18 cellular contexts compared by ENCODE assay signal in genomic region chr11:66469441-66469840, GRCh38. TPM values are rescaled to one million over a fixed set of nuclear protein-coding genes. Genes with fewer than 3 reads are reported as not detected.
DNase-seq lines count a peak whose midpoint lies in the region; ATAC-seq and TF ChIP-seq lines count a peak whose summit lies in the region.
"Had no signal": no experiment of that assay in that cellular context is flagged by ENCODE, and none has a peak within 500 bp of the region (broad histone marks: within the 10 kb centered on the region; RNA-seq: fewer than 3 reads in every experiment).

No MANE protein-coding gene starts in this region.

- no peak overlapping the region for H2BK15ac ChIP-seq in mesendoderm (replicated peaks; ENCODE audit: low read depth)

- H3K9ac ChIP-seq in mammary epithelial cell (ENCODE audit: insufficient read depth, low read length) (no peak overlapping the region), mesendoderm (ENCODE audit: low read length) (peak overlapping the region; percentile 24)
- H3K9ac ChIP-seq: KMS-11 had no signal

- H3K79me1 ChIP-seq in mesendoderm (ENCODE audit: low read length) = no peaks in the 10 kb centered on the region

- H3K79me2 ChIP-seq in mammary epithelial cell (ENCODE audit: insufficient read depth, low read length) (peaks cover 3% of the 10 kb centered on the region), mesendoderm (ENCODE audit: control insufficient read depth, insufficient read depth, low read length) (no peaks in the 10 kb centered on the region)

- no peak overlapping the region for H2BK120ac ChIP-seq in mesendoderm (ENCODE audit: low read depth, low read length)

- no peak overlapping the region for H4K8ac ChIP-seq in mesendoderm (ENCODE audit: low read depth, low read length)

- in situ Hi-C loops in mammary epithelial cell (cut with MboI; ENCODE audit: low sequenced_read_pairs in 2 of 2) = no loop called here

- POLR2A ChIA-PET in MCF 10A (lab: Yijun Ruan, JAX) = interaction anchor here (1.3 to 5.3 kb wide), 2 partner anchors 10 to 31 kb away, joined by 4 to 65 read pairs; partner anchors contain the start of genes DPP3 and MRPL11

- peaks cover 18% of the 10 kb centered on the region for H3K36me3 Mint-ChIP-seq in MCF 10A (ENCODE audit: insufficient read depth, unreplicated experiment)
- peaks cover 10% of the 10 kb centered on the region for H3K36me3 Mint-ChIP-seq in nephron progenitor cell (ENCODE audit: low read depth)

- H3K4ac ChIP-seq in mesendoderm (ENCODE audit: low read depth, low read length) = no peak overlapping the region

- no peak overlapping the region for H2AFZ ChIP-seq in mammary epithelial cell (ENCODE audit: low read depth, low read length)

- H3K27ac ChIP-seq in mammary epithelial cell (ENCODE audit: insufficient read depth, low read depth, low read length) (no peak overlapping the region), VCaP (peak overlapping the region; percentile 24; the same call in 1 of the 2 replicates), mesendoderm (ENCODE audit: low read depth, low read length) (peak overlapping the region; percentile 24), aorta (ENCODE audit: low read depth in 1 of 2, low read length in 2 of 2) (no peak overlapping the region)
- H3K27ac ChIP-seq: KMS-11 had no signal

- H3K27ac Mint-ChIP-seq in MCF 10A (ENCODE audit: low read depth, unreplicated experiment) (peak overlapping the region; percentile 77), nephron progenitor cell (no peak overlapping the region)

- dilution Hi-C loops in mammary epithelial cell (cut with HindIII; ENCODE audit: low sequenced_read_pairs) = no loop called here

- no peak overlapping the region for H2BK5ac ChIP-seq in mesendoderm (ENCODE audit: low read length)

- H3K4me3 ChIP-seq in mammary epithelial cell (replicated peaks in 1 of 3; ENCODE audit: insufficient read depth in 1 of 3, low read depth in 2 of 3, low read length in 3 of 3) = no peak overlapping the region
- no peak overlapping the region for H3K4me3 ChIP-seq in mesendoderm (ENCODE audit: low read length)
- H3K4me3 ChIP-seq in aorta (ENCODE audit: low read length in 2 of 2) = no peak overlapping the region
- H3K4me3 ChIP-seq: BLaER1 treated with 17β-estradiol and CSF1 and Interleukin-3, amounts not matched to agents 10 nM and 100 nM had no signal

- H3K9me3 Mint-ChIP-seq in MCF 10A (ENCODE audit: unreplicated experiment) (no peaks in the 10 kb centered on the region), nephron progenitor cell (no peaks in the 10 kb centered on the region)
- H3K9me3 Mint-ChIP-seq: CD4-positive, CD25-positive, alpha-beta regulatory T cell; IgD-negative memory B cell had no signal

- no peaks in the 10 kb centered on the region for H3K27me3 ChIP-seq in mammary epithelial cell (ENCODE audit: insufficient read depth, low read length)
- H3K27me3 ChIP-seq in mesendoderm (ENCODE audit: insufficient read depth, low read length, poor library complexity) = no peaks in the 10 kb centered on the region
- no peaks in the 10 kb centered on the region for H3K27me3 ChIP-seq in aorta (ENCODE audit: control insufficient read depth in 1 of 2, insufficient read depth in 2 of 2, low read length in 1 of 2)
- H3K27me3 ChIP-seq: BLaER1 treated with 17β-estradiol and CSF1 and Interleukin-3, amounts not matched to agents 10 nM and 100 nM had no signal

- BruUV-seq in MCF 10A (replicated peaks; lab: Mats Ljungman, UMichigan) = no TSS peak
- no TSS peak for BruUV-seq in mammary epithelial cell (replicated peaks; lab: Mats Ljungman, UMichigan)

- ATAC-seq in HG03135 (IDR thresholded peaks at IDR 0.05; ENCODE audit: unreplicated experiment) (no peak), aorta (ENCODE audit: low FRiP score) (no peak)
- ATAC-seq: HCT116 had no signal

- H3K4me2 ChIP-seq in mammary epithelial cell (ENCODE audit: insufficient read depth, low read depth, low read length) (no peak overlapping the region), mesendoderm (ENCODE audit: low read length) (no peak overlapping the region)
- H3K4me2 ChIP-seq: KMS-11 had no signal

- H3K23ac ChIP-seq in mesendoderm (ENCODE audit: low read length) = no peak overlapping the region

- H3K4me3 Mint-ChIP-seq in MCF 10A (ENCODE audit: unreplicated experiment) (peak overlapping the region; percentile 29), nephron progenitor cell (no peak overlapping the region)

- H3K4me1 ChIP-seq in mammary epithelial cell (ENCODE audit: insufficient read depth, low read length) (peaks cover 13% of the 10 kb centered on the region), mesendoderm (ENCODE audit: control insufficient read depth, low read depth, low read length) (peaks cover 8% of the 10 kb centered on the region), aorta (ENCODE audit: control insufficient read depth in 1 of 2, insufficient read depth in 2 of 2, low read length in 2 of 2) (no peaks in the 10 kb centered on the region)

- WGBS in mammary epithelial cell (ENCODE audit: low coverage, missing lambda C conversion rate) = 100% methylated on average over 1 of the region's 1 CpG
- no CpG with 5 or more reads among the region's 1 CpG for WGBS in mesendoderm (ENCODE audit: extremely low coverage, insufficient coverage, low lambda C conversion rate)
- 82 to 85% methylated on average over 1 of the region's 1 CpG for WGBS in aorta, 2 donors

- no peak overlapping the region for H2AK5ac ChIP-seq in mesendoderm (ENCODE audit: low read length)

- peak overlapping the region; percentile 43 for H3K56ac ChIP-seq in mesendoderm (ENCODE audit: low read length)

- no peak overlapping the region for H4K5ac ChIP-seq in mesendoderm (ENCODE audit: low read length)

- intact Hi-C loops in MCF 10A (cut with micrococcal nuclease) (no loop called here), mammary epithelial cell (cut with micrococcal nuclease) (no loop called here), aorta (cut with DNase I) (no loop called here)

- DNase-seq in MCF 10A (ENCODE audit: unreplicated experiment) = no peak
- DNase-seq in mammary epithelial cell = no peak
- DNase-seq in mesendoderm = no peak
- DNase-seq in H4 (ENCODE audit: low spot score) = no peak
- DNase-seq in nephron progenitor cell = no peak
- no peak for DNase-seq in aorta
- DNase-seq: ACHN; CD4-positive, CD25-positive, alpha-beta regulatory T cell; DMS79 treated with DMSO at 0.1 percent for 48 hours; EL had no signal

- H3K4me1 Mint-ChIP-seq in MCF 10A (ENCODE audit: insufficient read depth, unreplicated experiment) (no peaks in the 10 kb centered on the region), nephron progenitor cell (peaks cover 49% of the 10 kb centered on the region)

- H3K27me3 Mint-ChIP-seq in MCF 10A (ENCODE audit: insufficient read depth, unreplicated experiment) = no peaks in the 10 kb centered on the region
- H3K27me3 Mint-ChIP-seq in nephron progenitor cell (ENCODE audit: low read depth, poor library complexity) = peaks cover 16% of the 10 kb centered on the region
- H3K27me3 Mint-ChIP-seq: CD4-positive, CD25-positive, alpha-beta regulatory T cell; IgD-negative memory B cell had no signal

- H4K20me1 ChIP-seq in mammary epithelial cell (ENCODE audit: insufficient read depth, low read length) = no peaks in the 10 kb centered on the region

- H3K36me3 ChIP-seq in mammary epithelial cell (ENCODE audit: insufficient read depth, low read length) = no peaks in the 10 kb centered on the region
- no peaks in the 10 kb centered on the region for H3K36me3 ChIP-seq in mesendoderm (ENCODE audit: control insufficient read depth, insufficient read depth, low read length)
- H3K36me3 ChIP-seq in aorta (ENCODE audit: control insufficient read depth in 1 of 2, insufficient read depth in 2 of 2, low read length in 1 of 2) = no peaks in the 10 kb centered on the region

- no peak overlapping the region for H3K18ac ChIP-seq in mesendoderm (ENCODE audit: low read length)

- CTCF ChIA-PET in MCF 10A (lab: Yijun Ruan, JAX) = interaction anchor here (0.6 to 1.4 kb wide), 5 partner anchors 9 to 673 kb away, joined by 3 to 9 read pairs (median 5); no protein-coding TSS in a partner anchor
- CTCF ChIA-PET in mammary epithelial cell (lab: Charles Lee; ENCODE audit: low non-redundant PET) = no interaction called here

- no peak for TF ChIP-seq CTCF in MCF 10A (IDR thresholded peaks at IDR 0.05; ENCODE audit: unreplicated experiment)
- no peak for TF ChIP-seq CTCF in mammary epithelial cell (conservative IDR thresholded peaks at IDR 0.05 in 1 of 2, IDR thresholded peaks at IDR 0.05 in 1 of 2; ENCODE audit: extremely low read depth in 1 of 2, insufficient read depth in 1 of 2, low read depth in 1 of 2, low read length in 2 of 2)
- TF ChIP-seq CTCF in VCaP (conservative IDR thresholded peaks at IDR 0.05) = no peak
- TF ChIP-seq CTCF in nephron progenitor cell (IDR thresholded peaks at IDR 0.05) = no peak

- no peaks in the 10 kb centered on the region for H3K9me3 ChIP-seq in mammary epithelial cell (replicated peaks; ENCODE audit: insufficient read depth, low read length)
- H3K9me3 ChIP-seq in aorta (ENCODE audit: control insufficient read depth, low read length) = no peaks in the 10 kb centered on the region
- H3K9me3 ChIP-seq: BLaER1 treated with 17β-estradiol and CSF1 and Interleukin-3, amounts not matched to agents 10 nM and 100 nM had no signal

RNA-seq across cellular contexts. Expression of gene PELI3, which starts 2.7 kb away (rescaled TPM):
- total RNA-seq in MCF 10A (2022) = 5.0 and 6.1 TPM in 2 replicates
- 1 to 10 TPM; 8.4 to 9.7 TPM for total RNA-seq in mammary epithelial cell
- polyA plus RNA-seq in mammary epithelial cell = 4.6 TPM
- 6.7 TPM for polyA minus RNA-seq in mammary epithelial cell
- 3.1 TPM for polyA plus RNA-seq in mesendoderm (2013, experiment 1 of 2)
- polyA plus RNA-seq in mesendoderm (2013, experiment 2 of 2) = 3.4 TPM
- total RNA-seq in H4 (2014; rRNA removed; shearing (Covaris generic)) = 5.6 and 7.5 TPM in 2 replicates
- total RNA-seq in aorta = 10 to 100 TPM; 11.5 to 15.7 TPM
- 10 to 100 TPM; 14.3 to 16.3 TPM for polyA plus RNA-seq in aorta

RNA-seq across cellular contexts. Expression of gene DPP3, which starts 10.8 kb away (rescaled TPM):
- total RNA-seq in MCF 10A (2022) (34.4 and 40.9 TPM in 2 replicates), mammary epithelial cell (10 to 100 TPM; 54.3 to 59.8 TPM), aorta (10 to 100 TPM; 15.5 to 24.8 TPM)
- polyA plus RNA-seq in mammary epithelial cell (59.1 TPM), aorta (10 to 100 TPM; 18.8 to 23.8 TPM)
- 178 TPM for polyA minus RNA-seq in mammary epithelial cell
- polyA plus RNA-seq in mesendoderm (2013, experiment 1 of 2) = 37.0 TPM
- polyA plus RNA-seq in mesendoderm (2013, experiment 2 of 2) = 37.5 TPM
- total RNA-seq in H4 (2014; rRNA removed; shearing (Covaris generic)) = 61.4 and 66.7 TPM in 2 replicates

RNA-seq across cellular contexts. Expression of gene MRPL11, which starts 30.8 kb away (rescaled TPM):
- total RNA-seq in MCF 10A (2022) (65.5 and 69.1 TPM in 2 replicates), mammary epithelial cell (10 to 100 TPM; 19.8 to 47.6 TPM), aorta (10 to 100 TPM; 27.6 to 33.5 TPM)
- polyA plus RNA-seq in mammary epithelial cell (44.2 TPM), aorta (10 to 100 TPM; 40.1 to 54.5 TPM)
- polyA minus RNA-seq in mammary epithelial cell = 31.1 TPM
- 214 TPM for polyA plus RNA-seq in mesendoderm (2013, experiment 1 of 2)
- polyA plus RNA-seq in mesendoderm (2013, experiment 2 of 2) = 214 TPM
- total RNA-seq in H4 (2014; rRNA removed; shearing (Covaris generic)) = 71.8 and 77.7 TPM in 2 replicates

RNA-seq across cellular contexts. Expression of gene BBS1, which starts 41.0 kb away (rescaled TPM):
- total RNA-seq in MCF 10A (2022) (31.7 and 33.9 TPM in 2 replicates), mammary epithelial cell (10 to 100 TPM; 20.3 to 44.2 TPM), aorta (10 to 100 TPM; 27.2 to 58.1 TPM)
- polyA plus RNA-seq in mammary epithelial cell (14.6 TPM), aorta (10 to 100 TPM; 18.9 to 34.9 TPM)
- 79.2 TPM for polyA minus RNA-seq in mammary epithelial cell
- polyA plus RNA-seq in mesendoderm (2013, experiment 1 of 2) = 9.1 TPM
- 9.0 TPM for polyA plus RNA-seq in mesendoderm (2013, experiment 2 of 2)
- total RNA-seq in H4 (2014; rRNA removed; shearing (Covaris generic)) = 12.3 and 14.9 TPM in 2 replicates

RNA-seq across cellular contexts. Expression of gene NPAS4, which starts 48.6 kb away (rescaled TPM):
- total RNA-seq in MCF 10A (2022) (not detected in 2 replicates), mammary epithelial cell (under 1 TPM in 1 of 2 donors, not detected in 1; under 0.01 TPM), aorta (1 to 10 TPM in 1 of 2 donors, under 1 TPM in 1; 0.54 to 7.0 TPM)
- polyA plus RNA-seq in mammary epithelial cell (not detected), aorta (1 to 10 TPM in 1 of 2 donors, not detected in 1; 2.5 TPM)
- polyA minus RNA-seq in mammary epithelial cell = not detected
- 0.51 TPM for polyA plus RNA-seq in mesendoderm (2013, experiment 1 of 2)
- 0.32 TPM for polyA plus RNA-seq in mesendoderm (2013, experiment 2 of 2)
- not detected in 2 replicates for total RNA-seq in H4 (2014; rRNA removed; shearing (Covaris generic))
- total RNA-seq: A172; CD4-positive, CD25-positive, alpha-beta regulatory T cell; HT-29 had no signal
- polyA plus RNA-seq: CD4-positive, CD25-positive, alpha-beta regulatory T cell; IgD-negative memory B cell had no signal

Comparison
In these comparisons a context has a peak if more than half of its experiments do, and no peak if none do; other contexts are left out.
1. H3K27ac ChIP-seq: peak in VCaP (single experiment) and mesendoderm (single experiment); none in mammary epithelial cell (single experiment) and aorta (0 of 2).